20 cellular contexts compared by ENCODE assay signal in the genomic region with DNA sequence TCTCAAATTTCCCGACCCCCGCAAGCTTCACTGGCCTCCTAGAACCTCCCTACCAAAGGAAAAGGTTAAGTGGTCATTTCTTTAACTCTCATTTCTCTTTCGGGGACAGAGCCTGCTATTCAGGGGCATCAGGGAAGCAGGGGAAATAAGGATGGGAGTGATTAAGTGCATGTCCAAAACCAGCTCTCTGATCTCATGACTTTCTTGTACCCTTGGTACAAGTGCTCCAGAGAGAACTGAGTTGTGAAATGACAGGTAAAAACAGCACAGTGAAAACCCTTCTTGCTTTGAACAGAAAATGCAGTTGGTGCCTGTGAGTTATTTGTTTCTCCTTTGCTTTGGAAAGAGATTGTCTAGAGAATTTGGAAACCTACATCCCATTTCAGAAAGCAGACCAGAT.
"Had no signal": no experiment of that assay in that cellular context is flagged by ENCODE, and none has a peak within 500 bp of the region (broad histone marks: within the 10 kb centered on the region; RNA-seq: fewer than 3 reads in every experiment).

No MANE protein-coding gene starts in this region.

- H3K4me3 ChIP-seq: esophagus squamous epithelium, pancreas, psoas muscle, tibial artery had no signal

- H3K9me3 ChIP-seq: esophagus squamous epithelium, neutrophil, pancreas, psoas muscle, tibial artery had no signal

- H3K27ac ChIP-seq: esophagus squamous epithelium, neutrophil, pancreas, psoas muscle, tibial artery had no signal

- ATAC-seq: activated CD8-positive, alpha-beta memory T cell treated with anti-CD3 and anti-CD28 coated beads, Interleukin-2, amount 10 ng/mL, durations not matched to agents 7 days and 5 days; activated CD8-positive, alpha-beta T cell treated with anti-CD3 and anti-CD28 coated beads for 36 hours; left lobe of liver; natural killer cell; pancreas; sciatic nerve had no signal

- H3K4me1 ChIP-seq: esophagus squamous epithelium, pancreas, psoas muscle, tibial artery had no signal

- H3K36me3 ChIP-seq: esophagus squamous epithelium, neutrophil, pancreas, tibial artery had no signal

- DNase-seq: activated CD4-positive, alpha-beta T cell treated with anti-CD3 and anti-CD28 coated beads, Interleukin-2, amount 10 ng/mL, durations not matched to agents 7 days and 5 days; activated CD4-positive, CD25-positive, alpha-beta regulatory T cell treated with anti-CD3 and anti-CD28 coated beads, Interleukin-2, amount 50 U/mL, for 72 hours; activated CD8-positive, alpha-beta memory T cell treated with anti-CD3 and anti-CD28 coated beads, Interleukin-2, amount 10 ng/mL, durations not matched to agents 7 days and 5 days; activated CD8-positive, alpha-beta T cell treated with anti-CD3 and anti-CD28 coated beads for 36 hours; activated gamma-delta T cell treated with Interleukin-2 at 50 U/mL for 16 hours; activated T-cell treated with anti-CD3 and anti-CD28 coated beads for 4 hours; cerebellar nuclear complex; cortex of kidney; endodermal cell; esophagus squamous epithelium; natural killer cell; psoas muscle; stimulated activated CD4-positive, alpha-beta T cell treated with anti-CD3 and anti-CD28 coated beads, Interleukin-2, amount 100 ng/mL, for 48 hours; stimulated activated CD8-positive, alpha-beta memory T cell treated with anti-CD3 and anti-CD28 coated beads, Interleukin-4, amount 100 ng/mL, for 48 hours; stimulated activated naive CD4-positive, alpha-beta T cell; tibial artery had no signal

- H3K27me3 ChIP-seq: esophagus squamous epithelium, neutrophil, pancreas, tibial artery had no signal
